ENCODE assay signal across 25 cellular contexts in the genomic region with DNA sequence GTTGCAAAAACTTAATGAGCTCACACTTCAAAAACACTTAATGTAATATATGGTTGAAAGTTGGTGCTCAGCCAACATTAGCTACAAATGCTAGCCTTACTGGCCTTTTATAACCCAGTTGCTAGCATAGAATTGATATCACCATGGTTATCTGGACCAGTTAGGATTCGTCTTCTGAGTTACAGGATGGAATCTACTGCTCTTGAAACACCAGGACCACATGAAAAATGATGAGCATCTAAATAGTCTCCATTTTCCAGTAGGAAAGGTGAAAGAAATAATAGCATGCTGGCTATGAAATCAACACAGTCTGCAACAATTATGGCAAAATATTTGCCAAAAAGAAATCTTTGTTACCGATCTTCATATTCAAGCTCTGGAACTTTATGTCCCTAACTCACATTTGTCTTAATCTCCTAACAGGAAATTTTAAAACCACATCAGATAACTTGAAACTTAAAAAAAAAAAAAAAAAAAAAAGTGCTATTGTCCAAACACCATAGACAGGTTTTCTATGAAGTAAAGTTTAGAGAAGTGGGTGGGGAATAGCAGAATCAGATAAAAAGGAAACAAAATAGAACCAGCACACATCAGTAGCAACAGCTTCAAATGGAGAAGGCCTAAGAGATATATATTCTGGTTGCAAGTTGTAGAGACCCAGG. TPM values are rescaled to one million over a fixed set of nuclear protein-coding genes. Genes with fewer than 3 reads are reported as not detected.
A peak's percentile ranks its signal among the peaks of the same experiment; 100 is the strongest.
DNase-seq lines count a peak whose midpoint lies in the region; ATAC-seq and TF ChIP-seq lines count a peak whose summit lies in the region.
"Had no signal": no experiment of that assay in that cellular context is flagged by ENCODE, and none has a peak within 500 bp of the region (broad histone marks: within the 10 kb centered on the region; RNA-seq: fewer than 3 reads in every experiment).

No MANE protein-coding gene starts in this region.

- intact Hi-C loops in mucosa of descending colon (cut with DNase I, micrococcal nuclease): no loop called here

- no peaks in the 10 kb centered on the region for H3K36me3 ChIP-seq in mucosa of descending colon (ENCODE audit: low read depth)
- H3K36me3 ChIP-seq: upper lobe of right lung had no signal

- no peaks in the 10 kb centered on the region for H3K9me3 Mint-ChIP-seq in T-helper 1 cell treated with Interleukin-12 subunit alpha and Interleukin-12 subunit beta and Interleukin-4 antibody, amounts not matched to agents 30 μg/mL and 1 μg/mL, for 36 hours
- no peaks in the 10 kb centered on the region for H3K9me3 Mint-ChIP-seq in activated CD4-positive, alpha-beta memory T cell treated with anti-CD3 and anti-CD28 coated beads, Interleukin-2, amount 10 ng/mL, durations not matched to agents 7 days and 5 days
- H3K9me3 Mint-ChIP-seq: neural crest cell had no signal

- POLR2A ChIA-PET in activated CD4-positive, alpha-beta memory T cell treated with anti-CD3 and anti-CD28 coated beads, Interleukin-2, amount 10 ng/mL, durations not matched to agents 7 days and 5 days (lab: Charles Lee): interaction anchor here (0.9 to 12.8 kb wide), 6 partner anchors 17 to 103 kb away, joined by 3 to 196 read pairs (median 4); a partner anchor contains a TSS

- no peaks in the 10 kb centered on the region for H3K27me3 Mint-ChIP-seq in T-helper 1 cell treated with Interleukin-12 subunit alpha and Interleukin-12 subunit beta and Interleukin-4 antibody, amounts not matched to agents 30 μg/mL and 1 μg/mL, for 36 hours (ENCODE audit: low read depth)
- no peaks in the 10 kb centered on the region for H3K27me3 Mint-ChIP-seq in activated CD4-positive, alpha-beta memory T cell treated with anti-CD3 and anti-CD28 coated beads, Interleukin-2, amount 10 ng/mL, durations not matched to agents 7 days and 5 days
- H3K27me3 Mint-ChIP-seq: B cell had no signal

- peak; percentile 42 for ATAC-seq in mucosa of descending colon
- ATAC-seq: esophagus mucosa, PC-3, upper lobe of right lung had no signal

- DNase-seq in T-helper 1 cell: no peak
- DNase-seq in Jurkat, Clone E6-1 (ENCODE audit: low read depth, low spot score): peak; percentile 63
- DNase-seq in activated CD4-positive, alpha-beta memory T cell treated with anti-CD3 and anti-CD28 coated beads, Interleukin-2, amount 10 ng/mL, durations not matched to agents 7 days and 5 days: no peak
- no peak for DNase-seq in mucosa of descending colon
- no peak for DNase-seq in SW 1271 (lab: John Stamatoyannopoulos, UW)
- DNase-seq in NCI-H1694 treated with DMSO at 0.1 percent for 48 hours (lab: John Stamatoyannopoulos, UW): no peak
- DNase-seq in activated gamma-delta T cell treated with Interleukin-2 at 50 U/mL for 16 hours: no peak
- DNase-seq: activated CD4-positive, CD25-positive, alpha-beta regulatory T cell treated with anti-CD3 and anti-CD28 coated beads, Interleukin-2, amount 50 U/mL, for 72 hours; H7; mesendoderm; NCI-H2171; NCI-H526 treated with DMSO at 0.1 percent for 48 hours; PC-3; SIG-M5; stimulated activated CD4-positive, alpha-beta T cell treated with anti-CD3 and anti-CD28 coated beads, Interleukin-1b, Interleukin-23, amount 100 ng/mL, for 48 hours; stimulated activated naive CD4-positive, alpha-beta T cell treated with Interleukin-2 at 50 U/mL for 16 hours; upper lobe of right lung had no signal

- no peak overlapping the region for H3K4me3 ChIP-seq in Jurkat, Clone E6-1 (ENCODE audit: low read length)
- no peak overlapping the region for H3K4me3 ChIP-seq in mucosa of descending colon
- H3K4me3 ChIP-seq: upper lobe of right lung had no signal

- H3K9me3 ChIP-seq in mucosa of descending colon: no peaks in the 10 kb centered on the region
- H3K9me3 ChIP-seq: upper lobe of right lung had no signal

- peaks cover 13% of the 10 kb centered on the region for H3K4me1 ChIP-seq in mucosa of descending colon (ENCODE audit: low read depth)

- peaks cover 64% of the 10 kb centered on the region for H3K4me1 Mint-ChIP-seq in T-helper 1 cell treated with Interleukin-12 subunit alpha and Interleukin-12 subunit beta and Interleukin-4 antibody, amounts not matched to agents 30 μg/mL and 1 μg/mL, for 36 hours (ENCODE audit: low read depth)
- H3K4me1 Mint-ChIP-seq in activated CD4-positive, alpha-beta memory T cell treated with anti-CD3 and anti-CD28 coated beads, Interleukin-2, amount 10 ng/mL, durations not matched to agents 7 days and 5 days: peaks cover 83% of the 10 kb centered on the region
- H3K4me1 Mint-ChIP-seq: neural crest cell had no signal

- peak overlapping the region; percentile 51 for H3K4me3 Mint-ChIP-seq in T-helper 1 cell treated with Interleukin-12 subunit alpha and Interleukin-12 subunit beta and Interleukin-4 antibody, amounts not matched to agents 30 μg/mL and 1 μg/mL, for 36 hours
- H3K4me3 Mint-ChIP-seq in activated CD4-positive, alpha-beta memory T cell treated with anti-CD3 and anti-CD28 coated beads, Interleukin-2, amount 10 ng/mL, durations not matched to agents 7 days and 5 days: peak overlapping the region; percentile 41
- H3K4me3 Mint-ChIP-seq: B cell, neural crest cell had no signal

- H3K27ac Mint-ChIP-seq in T-helper 1 cell treated with Interleukin-12 subunit alpha and Interleukin-12 subunit beta and Interleukin-4 antibody, amounts not matched to agents 30 μg/mL and 1 μg/mL, for 36 hours: peak overlapping the region; percentile 58
- H3K27ac Mint-ChIP-seq in activated CD4-positive, alpha-beta memory T cell treated with anti-CD3 and anti-CD28 coated beads, Interleukin-2, amount 10 ng/mL, durations not matched to agents 7 days and 5 days: peak overlapping the region; percentile 71
- H3K27ac Mint-ChIP-seq: B cell had no signal

- no peak for TF ChIP-seq CTCF in mucosa of descending colon (IDR thresholded peaks at IDR 0.05)

- CTCF ChIA-PET in activated CD4-positive, alpha-beta memory T cell treated with anti-CD3 and anti-CD28 coated beads, Interleukin-2, amount 10 ng/mL, durations not matched to agents 7 days and 5 days (lab: Charles Lee): interaction anchor here (0.8 to 1.5 kb wide), 5 partner anchors 8 to 65 kb away, joined by 3 to 6 read pairs (median 3); no protein-coding TSS in a partner anchor

- peaks cover 2% of the 10 kb centered on the region for H3K36me3 Mint-ChIP-seq in T-helper 1 cell treated with Interleukin-12 subunit alpha and Interleukin-12 subunit beta and Interleukin-4 antibody, amounts not matched to agents 30 μg/mL and 1 μg/mL, for 36 hours (ENCODE audit: low read depth)
- H3K36me3 Mint-ChIP-seq in activated CD4-positive, alpha-beta memory T cell treated with anti-CD3 and anti-CD28 coated beads, Interleukin-2, amount 10 ng/mL, durations not matched to agents 7 days and 5 days (ENCODE audit: low read depth): peaks cover 9% of the 10 kb centered on the region

RNA-seq across cellular contexts. Expression of a gene that starts 12.6 kb away (rescaled TPM):
- polyA plus RNA-seq in Jurkat, Clone E6-1 (2012; ENCODE audit: insufficient read depth, insufficient read length): 13.5 TPM
- 100 to 1,000 TPM; 196 to 197 TPM for total RNA-seq in activated CD4-positive, alpha-beta memory T cell treated with anti-CD3 and anti-CD28 coated beads, Interleukin-2, amount 10 ng/mL, durations not matched to agents 7 days and 5 days
- total RNA-seq in mucosa of descending colon: 1 to 10 TPM; 2.4 to 4.7 (median 3.2) TPM
- total RNA-seq: A172, H7, HT-29, LHCN-M2, neural crest cell, PC-3 had no signal

RNA-seq across cellular contexts. Expression of a gene that starts 40.5 kb away (rescaled TPM):
- not detected for polyA plus RNA-seq in Jurkat, Clone E6-1 (2012; ENCODE audit: insufficient read depth, insufficient read length)
- 10 to 100 TPM; 13.5 to 15.4 TPM for total RNA-seq in activated CD4-positive, alpha-beta memory T cell treated with anti-CD3 and anti-CD28 coated beads, Interleukin-2, amount 10 ng/mL, durations not matched to agents 7 days and 5 days
- under 1 TPM in 2 of 3 donors, not detected in 1; 0.51 to 0.64 TPM for total RNA-seq in mucosa of descending colon
- total RNA-seq: A172, cardiac septum, esophagus mucosa, H7, HT-29, LHCN-M2, neural crest cell, PC-3 had no signal

RNA-seq across cellular contexts. Expression of a gene that starts 53.9 kb away (rescaled TPM):
- not detected for polyA plus RNA-seq in Jurkat, Clone E6-1 (2012; ENCODE audit: insufficient read depth, insufficient read length)
- under 1 TPM; 0.38 to 0.48 TPM for total RNA-seq in activated CD4-positive, alpha-beta memory T cell treated with anti-CD3 and anti-CD28 coated beads, Interleukin-2, amount 10 ng/mL, durations not matched to agents 7 days and 5 days
- under 1 TPM; 0.55 to 0.73 (median 0.58) TPM for total RNA-seq in mucosa of descending colon
- total RNA-seq: A172, cardiac septum, HT-29, LHCN-M2, neural crest cell, PC-3 had no signal

Comparison
In these comparisons a context has a peak if more than half of its experiments do, and no peak if none do; other contexts are left out.
1. RNA of a gene that starts 12.6 kb away (total RNA-seq): 196 to 197 TPM in activated CD4-positive, alpha-beta memory T cell treated with anti-CD3 and anti-CD28 coated beads, Interleukin-2, amount 10 ng/mL, durations not matched to agents 7 days and 5 days; 2.4 to 4.7 TPM in mucosa of descending colon; every median in the first group is over 10 times any median in the second.
2. RNA of a gene that starts 40.5 kb away (total RNA-seq): 13.5 to 15.4 TPM in activated CD4-positive, alpha-beta memory T cell treated with anti-CD3 and anti-CD28 coated beads, Interleukin-2, amount 10 ng/mL, durations not matched to agents 7 days and 5 days; 0.51 to 0.64 TPM in mucosa of descending colon; every median in the first group is over 4 times any median in the second.